In the genomic region with DNA sequence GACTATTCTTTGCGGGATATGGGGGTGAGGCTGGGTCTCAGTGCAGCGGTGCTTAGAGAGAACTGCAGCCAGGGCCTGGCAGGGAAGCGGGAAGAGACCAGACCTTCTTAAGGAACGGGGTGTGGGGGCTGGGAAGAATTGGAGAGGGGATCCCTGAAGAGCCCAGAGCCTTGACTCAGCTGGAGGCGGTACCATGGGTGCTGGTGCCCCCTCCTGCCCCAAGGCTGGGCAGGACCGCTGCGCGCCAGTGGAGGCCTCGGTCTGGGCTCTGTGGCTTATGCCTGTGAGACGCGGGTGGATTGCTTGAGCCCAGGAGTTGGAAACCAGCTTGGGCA, we compare ENCODE assay signal across 7 cellular contexts. TPM values are rescaled to one million over a fixed set of nuclear protein-coding genes. Genes with fewer than 3 reads are reported as not detected.
DNase-seq lines count a peak whose midpoint lies in the region; ATAC-seq and TF ChIP-seq lines count a peak whose summit lies in the region.
"Had no signal": no experiment of that assay in that cellular context is flagged by ENCODE, and none has a peak within 500 bp of the region (broad histone marks: within the 10 kb centered on the region; RNA-seq: fewer than 3 reads in every experiment).

No MANE protein-coding gene starts in this region.

- WGBS in heart left ventricle, 4 donors, result 87 to 95% (median 93%) methylated on average over 8 to 11 of the region's 11 CpGs

- H3K9me3 ChIP-seq in heart left ventricle (no peaks in the 10 kb centered on the region), right atrium auricular region (no peaks in the 10 kb centered on the region), left ventricle myocardium inferior (replicated peaks) (no peaks in the 10 kb centered on the region), upper lobe of right lung (no peaks in the 10 kb centered on the region)

- TF ChIP-seq CTCF in heart left ventricle (IDR thresholded peaks at IDR 0.05), result no peak
- TF ChIP-seq CTCF in right atrium auricular region (IDR thresholded peaks at IDR 0.05), result no peak
- TF ChIP-seq CTCF in left ventricle myocardium inferior (IDR thresholded peaks at IDR 0.05; ENCODE audit: borderline replicate concordance), result no peak
- TF ChIP-seq CTCF in upper lobe of right lung (IDR thresholded peaks at IDR 0.05), result no peak

- intact Hi-C loops in heart left ventricle (cut with DNase I), result loop anchor here in 5 of 10 donors (5.0 to 10.0 kb wide), 4 partner anchors 150 to 165 kb away; partner anchors contain the start of genes C1R (in 4 of the 5) and C1RL (in 2 of the 5)
- intact Hi-C loops in left ventricle myocardium inferior (cut with micrococcal nuclease), result no loop called here
- intact Hi-C loops in upper lobe of right lung (cut with DNase I), result loop anchor here (10.0 kb wide), 1 partner anchor 163 kb away; the partner anchor contains the start of gene C1RL

- TF ChIP-seq POLR2A in heart left ventricle (IDR thresholded peaks at IDR 0.05), result no peak

- H3K36me3 ChIP-seq in heart left ventricle (peaks cover 0 to 49% (median 35%) of the 10 kb centered on the region in 9 donors), right atrium auricular region (peaks cover 10% of the 10 kb centered on the region), left ventricle myocardium inferior (peaks cover 42% of the 10 kb centered on the region), upper lobe of right lung (peaks cover 18% of the 10 kb centered on the region)

- H3K4me3 ChIP-seq in heart left ventricle (no peak overlapping the region), right atrium auricular region (no peak overlapping the region), left ventricle myocardium inferior (no peak overlapping the region), upper lobe of right lung (no peak overlapping the region)

- ATAC-seq in heart left ventricle (no peak), upper lobe of right lung (no peak), GM21786 (IDR thresholded peaks at IDR 0.05; ENCODE audit: unreplicated experiment) (no peak)

- no peaks in the 10 kb centered on the region for H3K27me3 ChIP-seq in heart left ventricle
- H3K27me3 ChIP-seq in right atrium auricular region, result no peaks in the 10 kb centered on the region
- no peaks in the 10 kb centered on the region for H3K27me3 ChIP-seq in left ventricle myocardium inferior (ENCODE audit: low read depth)
- H3K27me3 ChIP-seq in upper lobe of right lung, result no peaks in the 10 kb centered on the region

- DNase-seq in heart left ventricle (peak in 1 of 5 donors; percentile 60), right atrium auricular region (ENCODE audit: low spot score) (no peak), left ventricle myocardium inferior (no peak), upper lobe of right lung (no peak)
- DNase-seq in activated T-cell treated with anti-CD3 and anti-CD28 coated beads, Interleukin-2, amount 50 U/mL, for 1 hour, result no peak

- H3K4me1 ChIP-seq in heart left ventricle, result peaks cover 3 to 70% (median 46%) of the 10 kb centered on the region in 12 donors
- peaks cover 0 to 54% of the 10 kb centered on the region in 2 donors for H3K4me1 ChIP-seq in right atrium auricular region
- H3K4me1 ChIP-seq in left ventricle myocardium inferior, result peaks cover 89% of the 10 kb centered on the region
- peaks cover 49% of the 10 kb centered on the region for H3K4me1 ChIP-seq in upper lobe of right lung

- H3K27ac ChIP-seq in heart left ventricle (peak overlapping the region in 9 of 12 donors; percentile 96 to 99 (median 98)), right atrium auricular region (peak overlapping the region in 1 of 2 donors; percentile 97), left ventricle myocardium inferior (replicated peaks) (peak overlapping the region; percentile 99), upper lobe of right lung (peak overlapping the region; percentile 93)

RNA-seq across cellular contexts. Expression of gene RNU7-1, which starts 1.3 kb away (rescaled TPM):
- total RNA-seq in heart left ventricle, result not detected
- polyA plus RNA-seq in heart left ventricle, result not detected
- not detected for total RNA-seq in right atrium auricular region
- not detected for total RNA-seq in left ventricle myocardium inferior
- total RNA-seq in upper lobe of right lung, result not detected
- total RNA-seq: pulmonary artery endothelial cell had no signal

RNA-seq across cellular contexts. Expression of gene C12orf57, which starts 1.5 kb away (rescaled TPM):
- total RNA-seq in heart left ventricle, result 100 to 1,000 TPM; 108 to 394 (median 167) TPM
- polyA plus RNA-seq in heart left ventricle, result 100 to 1,000 TPM; 258 to 460 TPM
- 100 to 1,000 TPM; 398 to 533 TPM for total RNA-seq in right atrium auricular region
- total RNA-seq in left ventricle myocardium inferior, result 227 TPM
- 197 TPM for total RNA-seq in upper lobe of right lung

RNA-seq across cellular contexts. Expression of gene PTPN6, which starts 8.9 kb away (rescaled TPM):
- total RNA-seq in heart left ventricle (10 to 100 TPM in 2 of 9 donors, 1 to 10 TPM in 7; 3.5 to 63.2 (median 5.9) TPM), right atrium auricular region (1 to 10 TPM; 3.7 to 7.5 TPM), left ventricle myocardium inferior (6.7 TPM), upper lobe of right lung (154 TPM)
- polyA plus RNA-seq in heart left ventricle, result 1 to 10 TPM; 6.6 to 6.7 TPM

RNA-seq across cellular contexts. Expression of gene ATN1, which starts 14.5 kb away (rescaled TPM):
- total RNA-seq in heart left ventricle, result 10 to 100 TPM; 38.4 to 82.9 (median 67.2) TPM
- 10 to 100 TPM; 61.3 to 65.6 TPM for polyA plus RNA-seq in heart left ventricle
- 10 to 100 TPM; 37.1 to 68.9 TPM for total RNA-seq in right atrium auricular region
- total RNA-seq in left ventricle myocardium inferior, result 71.4 TPM
- total RNA-seq in upper lobe of right lung, result 149 TPM

RNA-seq across cellular contexts. Expression of gene ENO2, which starts 27.9 kb away (rescaled TPM):
- 10 to 100 TPM in 6 of 9 donors, 1 to 10 TPM in 3; 4.6 to 30.9 (median 11.6) TPM for total RNA-seq in heart left ventricle
- polyA plus RNA-seq in heart left ventricle, result 10 to 100 TPM; 10.4 to 22.1 TPM
- total RNA-seq in right atrium auricular region, result 10 to 100 TPM in 1 of 2 donors, 1 to 10 TPM in 1; 9.7 to 36.9 TPM
- total RNA-seq in left ventricle myocardium inferior, result 14.8 TPM
- total RNA-seq in upper lobe of right lung, result 41.8 TPM
